1 cellular context compared by ENCODE assay signal in the genomic region with DNA sequence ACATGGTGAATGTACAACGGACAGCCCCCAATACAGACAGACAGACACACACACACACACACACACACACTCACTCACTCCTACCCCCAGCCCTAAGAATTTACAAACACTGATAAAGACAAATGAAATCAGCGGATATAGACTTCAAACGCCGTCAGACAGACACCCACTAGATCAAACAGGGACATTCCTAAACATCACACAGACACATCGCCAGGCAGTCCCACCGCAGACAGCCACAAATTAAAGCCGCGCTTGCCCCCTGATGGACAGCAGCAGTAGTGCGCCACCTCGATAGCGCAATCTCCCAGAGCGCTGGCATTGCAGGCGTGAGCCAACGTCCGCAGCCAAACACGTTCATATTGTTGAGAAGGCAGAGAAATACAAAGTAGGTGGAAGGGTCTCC.
TF ChIP-seq lines count a peak whose summit lies in the region.

No MANE protein-coding gene starts in this region.

TF ChIP-seq in K562, 482 proteins besides CTCF, POLR2A, EP300 and RAD21 (continued from another document and continues in another):
- TF ChIP-seq RBM39 (optimal IDR thresholded peaks at IDR 0.05; ENCODE audit: low read depth, low read length) (no peak), SMARCE1 (IDR thresholded peaks at IDR 0.05) (0 out of 2 replicates have a peak, but pooled peaks have one; percentile 25), POLR3G (IDR thresholded peaks at IDR 0.05; ENCODE audit: extremely low read depth, insufficient read length, insufficient replicate concordance) (no peak), KDM5B (IDR thresholded peaks at IDR 0.05; ENCODE audit: insufficient replicate concordance, low read depth, low read length) (no peak), ZNF76 (CRISPR knock-in tag; IDR thresholded peaks at IDR 0.05; ENCODE audit: borderline replicate concordance) (no peak), ILK (tag; IDR thresholded peaks at IDR 0.05; ENCODE audit: borderline replicate concordance, low read depth) (no peak), ZC3H4 (CRISPR knock-in tag; IDR thresholded peaks at IDR 0.05; ENCODE audit: borderline replicate concordance) (no peak), ZNF583 (CRISPR knock-in tag; IDR thresholded peaks at IDR 0.05) (no peak), ZBED1 (IDR thresholded peaks at IDR 0.05) (no peak), ZNF217 (CRISPR knock-in tag; IDR thresholded peaks at IDR 0.05) (no peak), MLLT1 (IDR thresholded peaks at IDR 0.05) (peak in 1 of 2 experiments; percentile 76; a peak in 2 of 4 replicates), NR1H2 (CRISPR knock-in tag; IDR thresholded peaks at IDR 0.05) (no peak), BDP1 (IDR thresholded peaks at IDR 0.05; ENCODE audit: insufficient read depth, insufficient read length) (no peak), MAFK (IDR thresholded peaks at IDR 0.05; ENCODE audit: low read length) (no peak), SMAD3 (CRISPR knock-in tag; conservative IDR thresholded peaks at IDR 0.05) (no peak), TEAD1 (CRISPR knock-in tag; IDR thresholded peaks at IDR 0.05) (peak in 1 of 2 experiments; percentile 91; a peak in 2 of 4 replicates), ZNF699 (CRISPR knock-in tag; IDR thresholded peaks at IDR 0.05; ENCODE audit: insufficient replicate concordance) (no peak), RFX7 (CRISPR knock-in tag; IDR thresholded peaks at IDR 0.05) (no peak), MCM7 (IDR thresholded peaks at IDR 0.05) (no peak), GTF2E2 (tag; IDR thresholded peaks at IDR 0.05) (no peak), SIN3A (IDR thresholded peaks at IDR 0.05; ENCODE audit: borderline replicate concordance in 2 of 2, control insufficient read depth in 1 of 2, low read depth in 2 of 2, low read length in 2 of 2) (0 out of 4 replicates have a peak, but pooled peaks of 1 of the 2 experiments have one; percentile 12), PTTG1 (tag; IDR thresholded peaks at IDR 0.05; ENCODE audit: low read depth) (no peak), TBP (optimal IDR thresholded peaks at IDR 0.05; ENCODE audit: low read depth, low read length) (no peak), GTF2A2 (tag; IDR thresholded peaks at IDR 0.05) (no peak), VEZF1 (CRISPR knock-in tag; IDR thresholded peaks at IDR 0.05) (peak; percentile 15; the same call in 1 of the 2 replicates), RBFOX2 (IDR thresholded peaks at IDR 0.05; ENCODE audit: low read depth, low read length) (peak; percentile 57), CEBPZ (IDR thresholded peaks at IDR 0.05; ENCODE audit: borderline replicate concordance, low read depth, low read length) (no peak), LEF1 (IDR thresholded peaks at IDR 0.05) (peak; percentile 68; the same call in 1 of the 2 replicates), ZNF165 (CRISPR knock-in tag; IDR thresholded peaks at IDR 0.05; ENCODE audit: borderline replicate concordance) (no peak), SMAD4 (CRISPR knock-in tag; conservative IDR thresholded peaks at IDR 0.05) (peak; percentile 78), CREB1 (IDR thresholded peaks at IDR 0.05) (no peak), CREB1 (CRISPR knock-in tag; IDR thresholded peaks at IDR 0.05) (peak; percentile 35; the same call in 1 of the 2 replicates), HIVEP1 (CRISPR knock-in tag; IDR thresholded peaks at IDR 0.05) (no peak), KLF13 (tag; IDR thresholded peaks at IDR 0.05; ENCODE audit: borderline replicate concordance, low read depth) (no peak), ESRRB (CRISPR knock-in tag; IDR thresholded peaks at IDR 0.05; ENCODE audit: borderline replicate concordance) (no peak), PRDM10 (IDR thresholded peaks at IDR 0.05; ENCODE audit: partially characterized antibody) (no peak), SIRT6 (IDR thresholded peaks at IDR 0.05; ENCODE audit: low read depth, low read length) (no peak), ZNF584 (CRISPR knock-in tag; IDR thresholded peaks at IDR 0.05; ENCODE audit: low read depth) (no peak), PHF21A (IDR thresholded peaks at IDR 0.05; ENCODE audit: borderline replicate concordance, low read depth) (no peak)
- TF ChIP-seq, protein P1, sequence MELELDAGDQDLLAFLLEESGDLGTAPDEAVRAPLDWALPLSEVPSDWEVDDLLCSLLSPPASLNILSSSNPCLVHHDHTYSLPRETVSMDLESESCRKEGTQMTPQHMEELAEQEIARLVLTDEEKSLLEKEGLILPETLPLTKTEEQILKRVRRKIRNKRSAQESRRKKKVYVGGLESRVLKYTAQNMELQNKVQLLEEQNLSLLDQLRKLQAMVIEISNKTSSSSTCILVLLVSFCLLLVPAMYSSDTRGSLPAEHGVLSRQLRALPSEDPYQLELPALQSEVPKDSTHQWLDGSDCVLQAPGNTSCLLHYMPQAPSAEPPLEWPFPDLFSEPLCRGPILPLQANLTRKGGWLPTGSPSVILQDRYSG (tag; conservative IDR thresholded peaks at IDR 0.05; ENCODE audit: low read depth): no peak
- TF ChIP-seq, protein P2, sequence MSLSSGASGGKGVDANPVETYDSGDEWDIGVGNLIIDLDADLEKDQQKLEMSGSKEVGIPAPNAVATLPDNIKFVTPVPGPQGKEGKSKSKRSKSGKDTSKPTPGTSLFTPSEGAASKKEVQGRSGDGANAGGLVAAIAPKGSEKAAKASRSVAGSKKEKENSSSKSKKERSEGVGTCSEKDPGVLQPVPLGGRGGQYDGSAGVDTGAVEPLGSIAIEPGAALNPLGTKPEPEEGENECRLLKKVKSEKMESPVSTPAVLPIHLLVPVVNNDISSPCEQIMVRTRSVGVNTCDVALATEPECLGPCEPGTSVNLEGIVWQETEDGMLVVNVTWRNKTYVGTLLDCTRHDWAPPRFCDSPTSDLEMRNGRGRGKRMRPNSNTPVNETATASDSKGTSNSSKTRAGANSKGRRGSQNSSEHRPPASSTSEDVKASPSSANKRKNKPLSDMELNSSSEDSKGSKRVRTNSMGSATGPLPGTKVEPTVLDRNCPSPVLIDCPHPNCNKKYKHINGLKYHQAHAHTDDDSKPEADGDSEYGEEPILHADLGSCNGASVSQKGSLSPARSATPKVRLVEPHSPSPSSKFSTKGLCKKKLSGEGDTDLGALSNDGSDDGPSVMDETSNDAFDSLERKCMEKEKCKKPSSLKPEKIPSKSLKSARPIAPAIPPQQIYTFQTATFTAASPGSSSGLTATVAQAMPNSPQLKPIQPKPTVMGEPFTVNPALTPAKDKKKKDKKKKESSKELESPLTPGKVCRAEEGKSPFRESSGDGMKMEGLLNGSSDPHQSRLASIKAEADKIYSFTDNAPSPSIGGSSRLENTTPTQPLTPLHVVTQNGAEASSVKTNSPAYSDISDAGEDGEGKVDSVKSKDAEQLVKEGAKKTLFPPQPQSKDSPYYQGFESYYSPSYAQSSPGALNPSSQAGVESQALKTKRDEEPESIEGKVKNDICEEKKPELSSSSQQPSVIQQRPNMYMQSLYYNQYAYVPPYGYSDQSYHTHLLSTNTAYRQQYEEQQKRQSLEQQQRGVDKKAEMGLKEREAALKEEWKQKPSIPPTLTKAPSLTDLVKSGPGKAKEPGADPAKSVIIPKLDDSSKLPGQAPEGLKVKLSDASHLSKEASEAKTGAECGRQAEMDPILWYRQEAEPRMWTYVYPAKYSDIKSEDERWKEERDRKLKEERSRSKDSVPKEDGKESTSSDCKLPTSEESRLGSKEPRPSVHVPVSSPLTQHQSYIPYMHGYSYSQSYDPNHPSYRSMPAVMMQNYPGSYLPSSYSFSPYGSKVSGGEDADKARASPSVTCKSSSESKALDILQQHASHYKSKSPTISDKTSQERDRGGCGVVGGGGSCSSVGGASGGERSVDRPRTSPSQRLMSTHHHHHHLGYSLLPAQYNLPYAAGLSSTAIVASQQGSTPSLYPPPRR (CRISPR knock-in tag; IDR thresholded peaks at IDR 0.05; ENCODE audit: borderline replicate concordance): no peak
- TF ChIP-seq, protein P3, sequence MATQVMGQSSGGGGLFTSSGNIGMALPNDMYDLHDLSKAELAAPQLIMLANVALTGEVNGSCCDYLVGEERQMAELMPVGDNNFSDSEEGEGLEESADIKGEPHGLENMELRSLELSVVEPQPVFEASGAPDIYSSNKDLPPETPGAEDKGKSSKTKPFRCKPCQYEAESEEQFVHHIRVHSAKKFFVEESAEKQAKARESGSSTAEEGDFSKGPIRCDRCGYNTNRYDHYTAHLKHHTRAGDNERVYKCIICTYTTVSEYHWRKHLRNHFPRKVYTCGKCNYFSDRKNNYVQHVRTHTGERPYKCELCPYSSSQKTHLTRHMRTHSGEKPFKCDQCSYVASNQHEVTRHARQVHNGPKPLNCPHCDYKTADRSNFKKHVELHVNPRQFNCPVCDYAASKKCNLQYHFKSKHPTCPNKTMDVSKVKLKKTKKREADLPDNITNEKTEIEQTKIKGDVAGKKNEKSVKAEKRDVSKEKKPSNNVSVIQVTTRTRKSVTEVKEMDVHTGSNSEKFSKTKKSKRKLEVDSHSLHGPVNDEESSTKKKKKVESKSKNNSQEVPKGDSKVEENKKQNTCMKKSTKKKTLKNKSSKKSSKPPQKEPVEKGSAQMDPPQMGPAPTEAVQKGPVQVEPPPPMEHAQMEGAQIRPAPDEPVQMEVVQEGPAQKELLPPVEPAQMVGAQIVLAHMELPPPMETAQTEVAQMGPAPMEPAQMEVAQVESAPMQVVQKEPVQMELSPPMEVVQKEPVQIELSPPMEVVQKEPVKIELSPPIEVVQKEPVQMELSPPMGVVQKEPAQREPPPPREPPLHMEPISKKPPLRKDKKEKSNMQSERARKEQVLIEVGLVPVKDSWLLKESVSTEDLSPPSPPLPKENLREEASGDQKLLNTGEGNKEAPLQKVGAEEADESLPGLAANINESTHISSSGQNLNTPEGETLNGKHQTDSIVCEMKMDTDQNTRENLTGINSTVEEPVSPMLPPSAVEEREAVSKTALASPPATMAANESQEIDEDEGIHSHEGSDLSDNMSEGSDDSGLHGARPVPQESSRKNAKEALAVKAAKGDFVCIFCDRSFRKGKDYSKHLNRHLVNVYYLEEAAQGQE (CRISPR knock-in tag; IDR thresholded peaks at IDR 0.05; ENCODE audit: low read depth): no peak
